In the genomic region with DNA sequence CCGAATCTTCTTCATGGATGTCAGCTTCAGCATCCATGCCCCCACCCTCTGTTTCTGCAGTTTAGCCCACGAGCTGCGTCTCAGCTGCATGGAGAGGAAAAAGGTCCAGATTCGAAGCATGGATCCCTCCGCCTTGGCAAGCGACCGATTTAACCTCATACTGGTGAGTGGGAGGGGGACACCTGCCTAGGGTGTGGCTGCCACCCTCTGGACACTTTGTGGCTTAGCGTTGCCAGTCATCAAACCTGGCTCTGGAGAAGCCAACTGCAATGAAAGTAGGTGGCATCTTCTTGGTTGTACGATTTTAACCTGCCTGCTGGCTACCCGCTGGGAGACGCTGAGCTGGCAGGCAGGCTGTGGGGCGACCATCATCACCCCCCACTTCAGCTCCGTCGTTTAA, we compare ENCODE assay signal across 30 cellular contexts. TPM values are rescaled to one million over a fixed set of nuclear protein-coding genes. Genes with fewer than 3 reads are reported as not detected.
DNase-seq lines count a peak whose midpoint lies in the region; ATAC-seq and TF ChIP-seq lines count a peak whose summit lies in the region.
"Had no signal": no experiment of that assay in that cellular context is flagged by ENCODE, and none has a peak within 500 bp of the region (broad histone marks: within the 10 kb centered on the region; RNA-seq: fewer than 3 reads in every experiment).

No MANE protein-coding gene starts in this region.

- H3K27ac ChIP-seq in SK-N-SH (ENCODE audit: low read depth in 2 of 2, low read length in 1 of 2) (no peak overlapping the region), brain microvascular endothelial cell (no peak overlapping the region), spleen (no peak overlapping the region)
- H3K27ac ChIP-seq: left ventricle myocardium inferior, parathyroid adenoma, right atrium auricular region, thyroid gland, vagina had no signal

- CTCF ChIA-PET in SK-N-SH (lab: Yijun Ruan, JAX) = interaction anchor here (2.2 to 7.8 kb wide), 2 partner anchors 427 to 430 kb away, joined by 12 to 51 read pairs; no protein-coding TSS in a partner anchor

- no peak overlapping the region for H2AFZ ChIP-seq in SK-N-SH (ENCODE audit: low read depth)
- no peak overlapping the region for H2AFZ ChIP-seq in Loucy (ENCODE audit: low read length)
- H2AFZ ChIP-seq: parathyroid adenoma had no signal

- H3K27me3 ChIP-seq in SK-N-SH (ENCODE audit: insufficient read depth) (no peaks in the 10 kb centered on the region), Loucy (ENCODE audit: insufficient read depth, low read length, poor library complexity, severe bottlenecking) (no peaks in the 10 kb centered on the region), brain microvascular endothelial cell (replicated peaks) (no peaks in the 10 kb centered on the region), spleen (replicated peaks in 1 of 7) (no peaks in the 10 kb centered on the region)
- H3K27me3 ChIP-seq: right atrium auricular region, thyroid gland, vagina had no signal

- 98% methylated on average over 12 of the region's 14 CpGs for WGBS in SK-N-SH (ENCODE audit: low lambda C conversion rate)
- 92 to 100% (median 95%) methylated on average over 3 to 14 of the region's 14 CpGs for WGBS in spleen, 5 donors

- DNase-seq in SK-N-SH = no peak
- no peak for DNase-seq in brain microvascular endothelial cell
- peak; percentile 49 for DNase-seq in spleen
- DNase-seq in GM03348 (ENCODE audit: low spot score) = no peak
- no peak for DNase-seq in LoVo (ENCODE audit: low spot score)
- DNase-seq in NOMO-1 treated with dmso at 0.1 percent for 144 hours (lab: John Stamatoyannopoulos, UW; ENCODE audit: unreplicated experiment) = no peak
- DNase-seq: activated CD4-positive, alpha-beta T cell treated with anti-CD3 and anti-CD28 coated beads, Interleukin-2, amount 50 U/mL, for 1 hour; activated CD4-positive, CD25-positive, alpha-beta regulatory T cell; activated effector memory CD4-positive, alpha-beta T cell treated with anti-CD3 and anti-CD28 coated beads, Interleukin-2, amount 50 U/mL, for 16 hours; activated naive CD8-positive, alpha-beta T cell treated with anti-CD3 and anti-CD28 coated beads, Interleukin-2, amount 10 ng/mL, durations not matched to agents 7 days and 5 days; activated T-cell treated with anti-CD3 and anti-CD28 coated beads, Interleukin-2, amount 50 U/mL, for 24 hours; CD8-positive, alpha-beta memory T cell; cortex of kidney; DMS153; effector memory CD8-positive, alpha-beta T cell; glutamatergic neuron; islet precursor cell; left ventricle myocardium inferior; mesenchymal stem cell; NCI-H146; NCI-H2107; NCI-H446; SHP77 treated with DMSO at 0.1 percent for 48 hours; stimulated activated CD8-positive, alpha-beta memory T cell treated with anti-CD3 and anti-CD28 coated beads, Interleukin-4, amount 100 ng/mL, for 48 hours; thyroid gland had no signal

- no peak for TF ChIP-seq EP300 in SK-N-SH (IDR thresholded peaks at IDR 0.05; ENCODE audit: borderline replicate concordance in 1 of 2, low read depth in 1 of 2, low read length in 1 of 2)

- H3K9me3 ChIP-seq in SK-N-SH (no peaks in the 10 kb centered on the region), Loucy (ENCODE audit: insufficient read depth, low read depth, low read length) (no peaks in the 10 kb centered on the region), spleen (no peaks in the 10 kb centered on the region)
- H3K9me3 ChIP-seq: left ventricle myocardium inferior, right atrium auricular region, thyroid gland, vagina had no signal

- ATAC-seq in SK-N-SH treated with all-trans-retinoic acid at 6 μM for 48 hours = no peak
- ATAC-seq: effector memory CD8-positive, alpha-beta T cell had no signal

- H3K4me1 ChIP-seq in SK-N-SH (ENCODE audit: control insufficient read depth in 1 of 2, insufficient read depth in 2 of 2, low read depth in 1 of 2, low read length in 1 of 2) = no peaks in the 10 kb centered on the region
- H3K4me1 ChIP-seq in Loucy (ENCODE audit: insufficient read depth, low read length, poor library complexity, severe bottlenecking) = peaks cover 16% of the 10 kb centered on the region
- peaks cover 0 to under 1% (median 0%) of the 10 kb centered on the region in 6 donors for H3K4me1 ChIP-seq in spleen
- H3K4me1 ChIP-seq: left ventricle myocardium inferior, parathyroid adenoma, right atrium auricular region, thyroid gland, vagina had no signal

- H3K9ac ChIP-seq in SK-N-SH (no peak overlapping the region), Loucy (ENCODE audit: low read depth, low read length, poor library complexity, severe bottlenecking) (no peak overlapping the region)
- H3K9ac ChIP-seq: parathyroid adenoma had no signal

- no peak for TF ChIP-seq CTCF in SK-N-SH (IDR thresholded peaks at IDR 0.05)
- TF ChIP-seq CTCF in Loucy (conservative IDR thresholded peaks at IDR 0.05; ENCODE audit: low read length) = peak; percentile 54
- TF ChIP-seq CTCF in brain microvascular endothelial cell (IDR thresholded peaks at IDR 0.05; ENCODE audit: low read depth, low read length, missing control alignments) = peak; percentile 9
- no peak for TF ChIP-seq CTCF in spleen (IDR thresholded peaks at IDR 0.05 in 8 of 11, conservative IDR thresholded peaks at IDR 0.05 in 3 of 11)

- TF ChIP-seq POLR2A in spleen (IDR thresholded peaks at IDR 0.05) = no peak

- TF ChIP-seq RAD21 in SK-N-SH (IDR thresholded peaks at IDR 0.05; ENCODE audit: low read length) = peak; percentile 27

- POLR2A ChIA-PET in SK-N-SH (lab: Yijun Ruan, JAX) = no interaction called here

- H3K9me2 ChIP-seq in SK-N-SH (no peaks in the 10 kb centered on the region), Loucy (replicated peaks; ENCODE audit: low read depth, low read length) (no peaks in the 10 kb centered on the region)

- intact Hi-C loops in spleen (cut with DNase I; ENCODE audit: low total_unique reads) = no loop called here

- in situ Hi-C loops in brain microvascular endothelial cell (cut with HindIII; ENCODE audit: low pct_ligation_motif_present, low sequenced_read_pairs) = loop anchor here (25.0 kb wide), 1 partner anchor 431 kb away; no protein-coding TSS in a partner anchor

- H3F3A ChIP-seq in SK-N-SH (replicated peaks; ENCODE audit: insufficient read depth) = no peaks in the 10 kb centered on the region
- H3F3A ChIP-seq in Loucy (ENCODE audit: low read depth) = no peaks in the 10 kb centered on the region

- no peak overlapping the region for H3K4me2 ChIP-seq in SK-N-SH
- no peak overlapping the region for H3K4me2 ChIP-seq in Loucy (ENCODE audit: low read depth, low read length, poor library complexity, severe bottlenecking)

- H4K20me1 ChIP-seq in SK-N-SH (ENCODE audit: insufficient read depth) (no peaks in the 10 kb centered on the region), Loucy (ENCODE audit: insufficient read depth, low read length, poor library complexity, severe bottlenecking) (no peaks in the 10 kb centered on the region)

- no peak overlapping the region for H3K4me3 ChIP-seq in SK-N-SH (ENCODE audit: low read depth in 2 of 2, low read length in 1 of 2)
- no peak overlapping the region for H3K4me3 ChIP-seq in Loucy (ENCODE audit: low read length, poor library complexity, severe bottlenecking)
- H3K4me3 ChIP-seq in brain microvascular endothelial cell (ENCODE audit: low read depth, low read length) = no peak overlapping the region
- H3K4me3 ChIP-seq in spleen = no peak overlapping the region
- H3K4me3 ChIP-seq: left ventricle myocardium inferior, right atrium auricular region, thyroid gland, vagina had no signal

- no peaks in the 10 kb centered on the region for H3K79me2 ChIP-seq in SK-N-SH (ENCODE audit: insufficient read depth)
- no peaks in the 10 kb centered on the region for H3K79me2 ChIP-seq in Loucy (ENCODE audit: insufficient read depth, low read length)
- H3K79me2 ChIP-seq: parathyroid adenoma had no signal

- peaks cover 6 to 21% of the 10 kb centered on the region in 2 experiments for H3K36me3 ChIP-seq in SK-N-SH (replicated peaks in 1 of 2; ENCODE audit: control insufficient read depth in 1 of 2, insufficient read depth in 2 of 2, low read length in 1 of 2)
- peaks cover 41% of the 10 kb centered on the region; the same call in 1 of the 2 replicates for H3K36me3 ChIP-seq in Loucy (ENCODE audit: insufficient read depth, low read length)
- peaks cover 19% of the 10 kb centered on the region for H3K36me3 ChIP-seq in brain microvascular endothelial cell (replicated peaks)
- H3K36me3 ChIP-seq in spleen = peaks cover 0 to 99% (median 66%) of the 10 kb centered on the region in 6 donors

TF ChIP-seq in SK-N-SH, 30 proteins besides CTCF, POLR2A, EP300 and RAD21 (continues in another document):
- TF ChIP-seq, protein P1, sequence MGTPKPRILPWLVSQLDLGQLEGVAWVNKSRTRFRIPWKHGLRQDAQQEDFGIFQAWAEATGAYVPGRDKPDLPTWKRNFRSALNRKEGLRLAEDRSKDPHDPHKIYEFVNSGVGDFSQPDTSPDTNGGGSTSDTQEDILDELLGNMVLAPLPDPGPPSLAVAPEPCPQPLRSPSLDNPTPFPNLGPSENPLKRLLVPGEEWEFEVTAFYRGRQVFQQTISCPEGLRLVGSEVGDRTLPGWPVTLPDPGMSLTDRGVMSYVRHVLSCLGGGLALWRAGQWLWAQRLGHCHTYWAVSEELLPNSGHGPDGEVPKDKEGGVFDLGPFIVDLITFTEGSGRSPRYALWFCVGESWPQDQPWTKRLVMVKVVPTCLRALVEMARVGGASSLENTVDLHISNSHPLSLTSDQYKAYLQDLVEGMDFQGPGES (IDR thresholded peaks at IDR 0.05; ENCODE audit: low read depth, low read length) = no peak
- TF ChIP-seq CHD2 (IDR thresholded peaks at IDR 0.05; ENCODE audit: low read length, partially characterized antibody) = no peak
- no peak for TF ChIP-seq JUND (IDR thresholded peaks at IDR 0.05)

TF ChIP-seq in SK-N-SH treated with all-trans-retinoic acid at 6 μM for 48 hours, 23 proteins besides CTCF, POLR2A, EP300 and RAD21 (continues in another document):
- TF ChIP-seq OSR1 (CRISPR knock-in tag; IDR thresholded peaks at IDR 0.05) (no peak), ZNF8 (CRISPR knock-in tag; IDR thresholded peaks at IDR 0.05) (no peak), SNAI2 (CRISPR knock-in tag; IDR thresholded peaks at IDR 0.05) (no peak)

RNA-seq across cellular contexts. Expression of a gene that starts 16.7 kb away (rescaled TPM):
- 17.9 and 27.8 TPM in 2 replicates for polyA plus RNA-seq in SK-N-SH (2012; rRNA removed)
- polyA plus RNA-seq in SK-N-SH (2012; cell fraction: cytosol; rRNA removed) = 14.0 and 16.9 TPM in 2 replicates
- 50.1 and 55.3 TPM in 2 replicates for polyA plus RNA-seq in SK-N-SH (2012; cell fraction: nucleus; rRNA removed)
- total RNA-seq in spleen = 10 to 100 TPM; 10.3 to 25.0 (median 14.1) TPM
- 10 to 100 TPM in 1 of 3 donors, 1 to 10 TPM in 2; 7.7 to 10.6 (median 7.8) TPM for polyA plus RNA-seq in spleen

RNA-seq across cellular contexts. Expression of a gene that starts 49.0 kb away (rescaled TPM):
- polyA plus RNA-seq in SK-N-SH (2012; rRNA removed) (2.8 and 4.1 TPM in 2 replicates), spleen (1 to 10 TPM in 2 of 3 donors, under 1 TPM in 1; 0.76 to 1.2 (median 1.1) TPM)
- 2.4 and 3.2 TPM in 2 replicates for polyA plus RNA-seq in SK-N-SH (2012; cell fraction: cytosol; rRNA removed)
- 8.7 and 10.2 TPM in 2 replicates for polyA plus RNA-seq in SK-N-SH (2012; cell fraction: nucleus; rRNA removed)
- total RNA-seq in spleen = 1 to 10 TPM; 2.5 to 8.9 (median 3.5) TPM
- total RNA-seq: vagina had no signal

Comparison
In these comparisons a context has a peak if more than half of its experiments do, and no peak if none do; other contexts are left out.
1. CTCF ChIP-seq: peak in Loucy (single experiment) and brain microvascular endothelial cell (single experiment); none in SK-N-SH (single experiment) and spleen (0 of 11).